ENCODE assay signal across 10 cellular contexts in the genomic region with DNA sequence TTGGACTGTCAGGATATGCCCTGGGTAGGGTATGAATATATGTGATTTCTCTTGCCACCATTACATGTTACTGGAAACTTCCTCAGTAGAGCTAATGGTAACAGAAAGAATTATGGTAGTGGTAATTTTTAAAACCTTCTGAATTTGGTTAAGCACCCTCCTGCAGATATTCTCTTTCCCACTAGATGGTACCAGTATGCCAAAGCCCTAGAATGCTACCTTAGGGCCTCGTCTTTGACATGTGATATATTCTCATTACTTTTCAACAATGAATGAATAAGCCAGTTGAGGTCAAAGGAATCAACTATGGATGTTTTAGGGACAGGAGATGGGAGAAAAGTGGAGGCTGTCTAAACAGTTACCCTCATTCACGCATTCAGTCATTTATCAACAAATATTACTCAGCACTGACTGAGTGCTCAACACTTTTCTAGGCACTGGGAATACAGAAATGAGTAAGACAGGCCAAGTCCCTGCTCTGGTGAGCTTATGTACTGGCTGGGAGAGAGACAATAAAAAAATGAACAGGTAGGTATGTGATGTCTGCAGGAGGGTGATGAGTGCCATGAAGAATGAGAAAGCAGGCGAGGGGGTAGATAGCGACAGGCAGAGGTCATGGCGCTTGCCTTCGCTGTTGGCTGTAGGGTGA. TPM values are rescaled to one million over a fixed set of nuclear protein-coding genes. Genes with fewer than 3 reads are reported as not detected.
DNase-seq lines count a peak whose midpoint lies in the region; ATAC-seq lines count a peak whose summit lies in the region.
"Had no signal": no experiment of that assay in that cellular context is flagged by ENCODE, and none has a peak within 500 bp of the region (broad histone marks: within the 10 kb centered on the region; RNA-seq: fewer than 3 reads in every experiment).

No MANE protein-coding gene starts in this region.

- H3K4me3 ChIP-seq in Jurkat, Clone E6-1 (ENCODE audit: low read length): no peak overlapping the region

- POLR2A ChIA-PET in activated naive CD8-positive, alpha-beta T cell treated with anti-CD3 and anti-CD28 coated beads, Interleukin-2, amount 10 ng/mL, durations not matched to agents 7 days and 5 days (lab: Charles Lee): interaction anchor here (0.6 kb wide), 1 partner anchor 107 kb away, joined by 3 read pairs; no protein-coding TSS in a partner anchor

- no peak for DNase-seq in activated naive CD8-positive, alpha-beta T cell treated with anti-CD3 and anti-CD28 coated beads, Interleukin-2, amount 10 ng/mL, durations not matched to agents 7 days and 5 days
- DNase-seq in activated naive CD8-positive, alpha-beta T cell treated with anti-CD3 and anti-CD28 coated beads, Interleukin-2, amount 50 U/mL, for 24 hours: no peak
- peak; percentile 44 for DNase-seq in Jurkat, Clone E6-1 (ENCODE audit: low read depth, low spot score)
- DNase-seq in central memory CD4-positive, alpha-beta T cell: peak; percentile 15
- DNase-seq in renal cortical epithelial cell (ENCODE audit: low read depth) (peak; percentile 65), foreskin melanocyte (no peak), inferior parietal cortex (ENCODE audit: extremely low spot score) (no peak)
- DNase-seq: effector CD8-positive, alpha-beta T cell; NCI-H82 had no signal

- H3K36me3 Mint-ChIP-seq in activated naive CD8-positive, alpha-beta T cell treated with anti-CD3 and anti-CD28 coated beads, Interleukin-2, amount 10 ng/mL, durations not matched to agents 7 days and 5 days: no peaks in the 10 kb centered on the region
- no peaks in the 10 kb centered on the region for H3K36me3 Mint-ChIP-seq in activated naive CD8-positive, alpha-beta T cell treated with anti-CD3 and anti-CD28 coated beads, Interleukin-2, amount 50 U/mL, for 24 hours (ENCODE audit: low read depth)

- H3K9me3 Mint-ChIP-seq in activated naive CD8-positive, alpha-beta T cell treated with anti-CD3 and anti-CD28 coated beads, Interleukin-2, amount 10 ng/mL, durations not matched to agents 7 days and 5 days: no peaks in the 10 kb centered on the region
- no peaks in the 10 kb centered on the region for H3K9me3 Mint-ChIP-seq in activated naive CD8-positive, alpha-beta T cell treated with anti-CD3 and anti-CD28 coated beads, Interleukin-2, amount 50 U/mL, for 24 hours

- H3K4me1 Mint-ChIP-seq in activated naive CD8-positive, alpha-beta T cell treated with anti-CD3 and anti-CD28 coated beads, Interleukin-2, amount 10 ng/mL, durations not matched to agents 7 days and 5 days: peaks cover 16% of the 10 kb centered on the region
- peaks cover 3% of the 10 kb centered on the region for H3K4me1 Mint-ChIP-seq in activated naive CD8-positive, alpha-beta T cell treated with anti-CD3 and anti-CD28 coated beads, Interleukin-2, amount 50 U/mL, for 24 hours

- peak overlapping the region; percentile 1 for H3K27ac Mint-ChIP-seq in activated naive CD8-positive, alpha-beta T cell treated with anti-CD3 and anti-CD28 coated beads, Interleukin-2, amount 10 ng/mL, durations not matched to agents 7 days and 5 days
- no peak overlapping the region for H3K27ac Mint-ChIP-seq in activated naive CD8-positive, alpha-beta T cell treated with anti-CD3 and anti-CD28 coated beads, Interleukin-2, amount 50 U/mL, for 24 hours

- no peak overlapping the region for H3K4me3 Mint-ChIP-seq in activated naive CD8-positive, alpha-beta T cell treated with anti-CD3 and anti-CD28 coated beads, Interleukin-2, amount 10 ng/mL, durations not matched to agents 7 days and 5 days
- H3K4me3 Mint-ChIP-seq in activated naive CD8-positive, alpha-beta T cell treated with anti-CD3 and anti-CD28 coated beads, Interleukin-2, amount 50 U/mL, for 24 hours: no peak overlapping the region

- peaks cover 2% of the 10 kb centered on the region for H3K27me3 Mint-ChIP-seq in activated naive CD8-positive, alpha-beta T cell treated with anti-CD3 and anti-CD28 coated beads, Interleukin-2, amount 10 ng/mL, durations not matched to agents 7 days and 5 days
- peaks cover 10% of the 10 kb centered on the region for H3K27me3 Mint-ChIP-seq in activated naive CD8-positive, alpha-beta T cell treated with anti-CD3 and anti-CD28 coated beads, Interleukin-2, amount 50 U/mL, for 24 hours

- no peak for ATAC-seq in activated naive CD8-positive, alpha-beta T cell treated with anti-CD3 and anti-CD28 coated beads, Interleukin-2, amount 10 ng/mL, durations not matched to agents 7 days and 5 days (ENCODE audit: low read depth)
- ATAC-seq in activated naive CD8-positive, alpha-beta T cell treated with anti-CD3 and anti-CD28 coated beads, Interleukin-2, amount 50 U/mL, for 24 hours: no peak
- no peak for ATAC-seq in GM18867 (IDR thresholded peaks at IDR 0.05; ENCODE audit: unreplicated experiment)

RNA-seq across cellular contexts. Expression of a gene that starts 14.7 kb away (rescaled TPM):
- not detected for total RNA-seq in activated naive CD8-positive, alpha-beta T cell treated with anti-CD3 and anti-CD28 coated beads, Interleukin-2, amount 10 ng/mL, durations not matched to agents 7 days and 5 days
- not detected for polyA plus RNA-seq in Jurkat, Clone E6-1 (2012; ENCODE audit: insufficient read depth, insufficient read length)
- 22.9 and 45.0 TPM in 2 replicates for total RNA-seq in renal cortical epithelial cell

Comparison
In these comparisons a context has a peak if more than half of its experiments do, and no peak if none do; other contexts are left out.
1. DNase-seq: peak in Jurkat, Clone E6-1 (single experiment), central memory CD4-positive, alpha-beta T cell (single experiment) and renal cortical epithelial cell (single experiment); none in activated naive CD8-positive, alpha-beta T cell treated with anti-CD3 and anti-CD28 coated beads, Interleukin-2, amount 10 ng/mL, durations not matched to agents 7 days and 5 days (single experiment), activated naive CD8-positive, alpha-beta T cell treated with anti-CD3 and anti-CD28 coated beads, Interleukin-2, amount 50 U/mL, for 24 hours (single experiment), foreskin melanocyte (single experiment) and inferior parietal cortex (single experiment).
2. RNA of a gene that starts 14.7 kb away (total RNA-seq): 22.9 to 45.0 TPM in renal cortical epithelial cell; not detected in activated naive CD8-positive, alpha-beta T cell treated with anti-CD3 and anti-CD28 coated beads, Interleukin-2, amount 10 ng/mL, durations not matched to agents 7 days and 5 days; every median in the first group is over 10 times any median in the second.